In genomic region chr1:181135815-181136737, GRCh38 we compare ENCODE assay signal across 8 cellular contexts. TPM values are rescaled to one million over a fixed set of nuclear protein-coding genes. Genes with fewer than 3 reads are reported as not detected.
DNase-seq lines count a peak whose midpoint lies in the region; ATAC-seq and TF ChIP-seq lines count a peak whose summit lies in the region.

No MANE protein-coding gene starts in this region.

- H3K9me3 ChIP-seq in naive thymus-derived CD4-positive, alpha-beta T cell (ENCODE audit: control insufficient read depth in 2 of 3, low read length in 3 of 3): no peaks in the 10 kb centered on the region
- no peaks in the 10 kb centered on the region for H3K9me3 ChIP-seq in BE2C

- peak overlapping the region; percentile 20 for H3K27ac ChIP-seq in caudate nucleus (ENCODE audit: low read depth, low read length)
- no peak overlapping the region for H3K27ac ChIP-seq in naive thymus-derived CD4-positive, alpha-beta T cell (ENCODE audit: low read depth, low read length)

- ATAC-seq in naive thymus-derived CD4-positive, alpha-beta T cell: peak; percentile 64
- no peak for ATAC-seq in HG03139 (IDR thresholded peaks at IDR 0.05; ENCODE audit: unreplicated experiment)

- intact Hi-C loops in naive thymus-derived CD4-positive, alpha-beta T cell (cut with micrococcal nuclease): no loop called here

- TF ChIP-seq CTCF in BE2C (IDR thresholded peaks at IDR 0.05; ENCODE audit: low read depth, low read length): no peak

- H3K9me3 Mint-ChIP-seq in naive thymus-derived CD4-positive, alpha-beta T cell: no peaks in the 10 kb centered on the region

- peak overlapping the region in 2 of 9 donors; percentile 53 to 95 for H3K27ac Mint-ChIP-seq in naive thymus-derived CD4-positive, alpha-beta T cell

- in situ Hi-C loops in Caki2 (cut with HindIII; ENCODE audit: low pct_unique_long_range_greater_than_20kb, low sequenced_read_pairs): no loop called here

- H3K4me3 ChIP-seq in naive thymus-derived CD4-positive, alpha-beta T cell (ENCODE audit: low read length): no peak overlapping the region
- no peak overlapping the region for H3K4me3 ChIP-seq in BE2C (ENCODE audit: low read depth, low read length)

- DNase-seq in Caki2 (ENCODE audit: low read depth): peak; percentile 31
- DNase-seq in NCI-H460 (ENCODE audit: extremely low read depth, low read depth): peak; percentile 59
- DNase-seq in caudate nucleus (lab: John Stamatoyannopoulos, UW): no peak
- DNase-seq in naive thymus-derived CD4-positive, alpha-beta T cell: no peak
- DNase-seq in NCI-H748 (lab: John Stamatoyannopoulos, UW; ENCODE audit: unreplicated experiment): no peak
- no peak for DNase-seq in effector CD4-positive, alpha-beta T cell
- DNase-seq in BE2C: no peak

- CTCF ChIA-PET in naive thymus-derived CD4-positive, alpha-beta T cell (lab: Charles Lee): interaction anchor here (0.5 to 1.5 kb wide), 4 partner anchors 30 to 97 kb away, joined by 3 to 4 read pairs (median 4); no protein-coding TSS in a partner anchor

- peaks cover 9% of the 10 kb centered on the region in 2 donors for H3K4me1 ChIP-seq in naive thymus-derived CD4-positive, alpha-beta T cell (ENCODE audit: control insufficient read depth in 2 of 2, insufficient read depth in 2 of 2, low read length in 2 of 2)
- H3K4me1 ChIP-seq in BE2C: no peaks in the 10 kb centered on the region

- H3K4me3 Mint-ChIP-seq in naive thymus-derived CD4-positive, alpha-beta T cell: peak overlapping the region in 1 of 10 donors; percentile 11

- POLR2A ChIA-PET in naive thymus-derived CD4-positive, alpha-beta T cell (lab: Charles Lee): interaction anchor here (0.5 to 2.3 kb wide), 4 partner anchors 22 to 58 kb away, joined by 3 to 9 read pairs (median 4); partner anchors contain the start of gene IER5

- no peaks in the 10 kb centered on the region for H3K27me3 ChIP-seq in naive thymus-derived CD4-positive, alpha-beta T cell (ENCODE audit: control insufficient read depth in 2 of 2, insufficient read depth in 2 of 2, low read length in 2 of 2)
- H3K27me3 ChIP-seq in BE2C: no peaks in the 10 kb centered on the region

- peaks cover 22 to 80% (median 36%) of the 10 kb centered on the region in 7 donors for H3K4me1 Mint-ChIP-seq in naive thymus-derived CD4-positive, alpha-beta T cell

- peaks cover 0 to 4% (median 0%) of the 10 kb centered on the region in 5 donors for H3K36me3 Mint-ChIP-seq in naive thymus-derived CD4-positive, alpha-beta T cell

- H3K36me3 ChIP-seq in naive thymus-derived CD4-positive, alpha-beta T cell (ENCODE audit: control insufficient read depth in 2 of 3, insufficient read depth in 3 of 3, low read length in 3 of 3): no peaks in the 10 kb centered on the region
- H3K36me3 ChIP-seq in BE2C: no peaks in the 10 kb centered on the region

- H3K27me3 Mint-ChIP-seq in naive thymus-derived CD4-positive, alpha-beta T cell: peaks cover 0 to 2% (median 0%) of the 10 kb centered on the region in 5 donors

RNA-seq across cellular contexts. Expression of gene IER5, which starts 47.6 kb away (rescaled TPM):
- 12.5 and 15.1 TPM in 2 replicates for total RNA-seq in Caki2 (2014; rRNA removed; shearing (Covaris generic); ENCODE audit: low replicate concordance)
- total RNA-seq in NCI-H460 (2014; rRNA removed; shearing (Covaris generic)): 29.6 and 35.8 TPM in 2 replicates
- polyA plus RNA-seq in NCI-H460 (2014; cell fraction: nucleus; rRNA removed): 25.4 and 26.6 TPM in 2 replicates
- 10 to 100 TPM; 12.7 to 86.9 (median 46.0) TPM for total RNA-seq in naive thymus-derived CD4-positive, alpha-beta T cell
- polyA plus RNA-seq in naive thymus-derived CD4-positive, alpha-beta T cell: 1 to 10 TPM; 2.1 to 2.6 TPM
- 9.9 TPM for polyA plus RNA-seq in BE2C (2012; ENCODE audit: insufficient read depth, insufficient read length, low read depth)

Comparison
In these comparisons a context has a peak if more than half of its experiments do, and no peak if none do; other contexts are left out.
1. DNase-seq: peak in Caki2 (single experiment) and NCI-H460 (single experiment); none in caudate nucleus (0 of 61), naive thymus-derived CD4-positive, alpha-beta T cell (0 of 9), NCI-H748 (single experiment), effector CD4-positive, alpha-beta T cell (single experiment) and BE2C (single experiment).